ENCODE assay signal across 8 cellular contexts in the genomic region with DNA sequence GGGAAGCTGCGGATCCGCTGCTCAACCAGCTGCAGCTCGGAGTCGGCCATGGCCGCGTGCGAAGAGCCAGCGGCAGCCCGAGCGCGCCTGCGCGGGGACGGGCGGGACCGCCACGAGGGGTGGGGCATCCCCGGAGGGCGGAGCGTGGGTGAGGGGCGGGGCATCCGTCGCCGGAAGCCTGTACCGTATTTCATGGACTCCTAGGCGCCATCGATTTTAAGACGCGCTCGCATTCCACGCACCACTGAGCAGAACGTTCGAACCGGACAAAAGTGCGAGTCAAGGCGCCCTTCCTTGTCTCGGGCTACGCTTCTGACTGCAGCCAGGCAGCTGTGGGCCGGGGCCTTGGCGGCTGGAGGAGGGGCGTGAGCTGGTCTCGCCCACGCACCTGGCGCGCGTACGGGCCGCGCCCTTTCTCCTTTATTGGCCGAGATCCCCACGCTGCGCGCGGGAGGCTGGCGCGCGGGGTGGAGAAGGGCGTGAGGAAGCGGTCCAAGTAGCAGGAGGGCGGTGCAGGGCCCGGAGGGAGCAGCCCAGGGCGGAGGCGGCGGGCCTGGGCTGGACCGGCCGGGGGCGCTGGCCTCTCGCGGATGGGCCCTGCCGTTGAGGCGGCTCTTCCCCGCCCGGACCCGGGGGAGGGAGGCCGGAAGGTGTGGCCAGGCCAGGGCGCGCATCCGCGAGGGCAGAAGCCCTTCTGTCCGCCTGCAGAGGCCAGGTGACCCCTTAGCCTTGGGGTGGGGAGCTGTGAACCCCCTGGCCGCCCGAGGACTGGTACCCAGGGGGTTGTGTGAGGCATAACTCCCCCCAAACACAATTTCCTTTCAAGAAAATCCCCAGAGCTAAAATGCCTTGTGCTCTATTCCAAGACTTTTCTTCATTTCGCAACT. TPM values are rescaled to one million over a fixed set of nuclear protein-coding genes. Genes with fewer than 3 reads are reported as not detected.
DNase-seq lines count a peak whose midpoint lies in the region; ATAC-seq and TF ChIP-seq lines count a peak whose summit lies in the region.

A gene with protein sequence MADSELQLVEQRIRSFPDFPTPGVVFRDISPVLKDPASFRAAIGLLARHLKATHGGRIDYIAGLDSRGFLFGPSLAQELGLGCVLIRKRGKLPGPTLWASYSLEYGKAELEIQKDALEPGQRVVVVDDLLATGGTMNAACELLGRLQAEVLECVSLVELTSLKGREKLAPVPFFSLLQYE (minus strand): TSS at position 79 of the 887 bp plus-strand sequence. CDS start 29 bp downstream, at position 50.

- TF ChIP-seq POLR2A in GM19193 (IDR thresholded peaks at IDR 0.05; ENCODE audit: extremely low read depth, insufficient read depth, insufficient read length): peak; percentile 89

- DNase-seq in Ammon's horn (ENCODE audit: low spot score) (peak; percentile 94), NCI-H460 (ENCODE audit: extremely low read depth, low read depth) (peak; percentile 82), cerebellum (ENCODE audit: low spot score) (peak; percentile 98), kidney glomerular epithelial cell (lab: John Stamatoyannopoulos, UW) (peak; percentile 77)
- peak; percentile 97 to 98 for DNase-seq in activated CD4-positive, alpha-beta T cell treated with anti-CD3 and anti-CD28 coated beads for 24 hours (ENCODE audit: low read depth in 2 of 2)
- peak; percentile 93 to 97 for DNase-seq in stimulated activated CD4-positive, alpha-beta T cell treated with anti-CD3 and anti-CD28 coated beads, Interleukin-15, amount 100 ng/mL, for 48 hours (ENCODE audit: low read depth in 2 of 2)

- ATAC-seq in HG03432 (IDR thresholded peaks at IDR 0.05; ENCODE audit: unreplicated experiment): peak; percentile 66

RNA-seq across cellular contexts. Expression of the gene that starts here (rescaled TPM):
- 124 and 160 TPM in 2 replicates for total RNA-seq in NCI-H460 (2014; rRNA removed; shearing (Covaris generic))
- polyA plus RNA-seq in NCI-H460 (2014; cell fraction: nucleus; rRNA removed): 205 and 230 TPM in 2 replicates
- 10.9 TPM for total RNA-seq in cerebellum

Comparison
In these comparisons a context has a peak if more than half of its experiments do, and no peak if none do; other contexts are left out.
1. Peak in every context shown above with its lines: DNase-seq and ATAC-seq.
2. RNA of the gene that starts here (total RNA-seq): 124 to 160 TPM in NCI-H460; 10.9 TPM in cerebellum (single experiment); every median in the first group is over 10 times any median in the second.